ENCODE assay signal across 25 cellular contexts in the genomic region with DNA sequence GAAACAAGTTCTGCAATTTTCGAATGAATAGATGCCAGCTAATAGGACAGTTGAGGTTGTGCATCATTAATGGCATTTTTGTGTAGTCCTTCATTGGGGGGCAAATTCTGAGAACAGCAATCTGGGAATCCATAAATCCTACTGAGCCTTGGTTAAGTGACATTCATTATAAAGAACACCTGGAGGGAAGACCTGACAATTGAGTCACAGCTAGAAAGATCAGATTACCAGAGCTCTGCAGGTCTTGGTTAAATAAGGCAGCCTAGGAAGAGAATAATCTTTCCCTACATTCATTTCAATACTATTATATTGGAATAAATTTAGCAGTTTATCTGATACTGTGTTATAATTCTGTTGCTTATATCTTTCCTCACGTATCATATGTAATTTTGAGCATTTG. TPM values are rescaled to one million over a fixed set of nuclear protein-coding genes. Genes with fewer than 3 reads are reported as not detected.
DNase-seq lines count a peak whose midpoint lies in the region; ATAC-seq and TF ChIP-seq lines count a peak whose summit lies in the region.
"Had no signal": no experiment of that assay in that cellular context is flagged by ENCODE, and none has a peak within 500 bp of the region (broad histone marks: within the 10 kb centered on the region; RNA-seq: fewer than 3 reads in every experiment).

No MANE protein-coding gene starts in this region.

- no peak overlapping the region for H2AFZ ChIP-seq in PC-3 (ENCODE audit: low read length)
- H2AFZ ChIP-seq: parathyroid adenoma had no signal

- no peak overlapping the region for H3K27ac ChIP-seq in PC-3 (ENCODE audit: low read length)
- H3K27ac ChIP-seq: parathyroid adenoma, right lobe of liver, RWPE1, vagina had no signal

- no peaks in the 10 kb centered on the region for H3K79me2 ChIP-seq in PC-3 (ENCODE audit: low read length)
- H3K79me2 ChIP-seq: parathyroid adenoma had no signal

- H3K4me3 ChIP-seq in PC-3 (ENCODE audit: low read length) = no peak overlapping the region
- H3K4me3 ChIP-seq: right lobe of liver, vagina had no signal

- intact Hi-C loops in PC-3 (cut with micrococcal nuclease) = no loop called here

- peaks cover 9% of the 10 kb centered on the region; the same call in 1 of the 2 replicates for H3K4me1 ChIP-seq in PC-3 (ENCODE audit: insufficient read depth, low read length)
- H3K4me1 ChIP-seq: parathyroid adenoma, right lobe of liver, vagina had no signal

- no peaks in the 10 kb centered on the region for H3K9me3 ChIP-seq in PC-3 (ENCODE audit: low read length)
- H3K9me3 ChIP-seq: right lobe of liver, vagina had no signal

- H3K9ac ChIP-seq in PC-3 (ENCODE audit: low read length) = no peak overlapping the region
- H3K9ac ChIP-seq: parathyroid adenoma had no signal

- ATAC-seq in PC-3 (no peak), HG03457 (IDR thresholded peaks at IDR 0.05; ENCODE audit: unreplicated experiment) (no peak), HG02938 (IDR thresholded peaks at IDR 0.05; ENCODE audit: unreplicated experiment) (no peak)
- ATAC-seq: left cardiac atrium; naive thymus-derived CD8-positive, alpha-beta T cell; right lobe of liver had no signal

- no peak overlapping the region for H3K4me2 ChIP-seq in PC-3 (ENCODE audit: low read length)

- no peaks in the 10 kb centered on the region for H3K27me3 ChIP-seq in PC-3 (ENCODE audit: low read length)
- H3K27me3 ChIP-seq: right lobe of liver, vagina had no signal

- POLR2A ChIA-PET in PC-3 (lab: Charles Lee; ENCODE audit: unreplicated experiment) = no interaction called here

- no peaks in the 10 kb centered on the region for H3K9me2 ChIP-seq in PC-3 (replicated peaks; ENCODE audit: low read length)

- no peaks in the 10 kb centered on the region for H3K36me3 ChIP-seq in PC-3 (ENCODE audit: low read depth, low read length)
- H3K36me3 ChIP-seq: right lobe of liver, vagina had no signal

- CTCF ChIA-PET in PC-3 (lab: Charles Lee) = no interaction called here

- DNase-seq in NCI-H187 treated with DMSO at 0.1 percent for 48 hours (lab: John Stamatoyannopoulos, UW) (peak; percentile 37), NCI-H187 (lab: John Stamatoyannopoulos, UW) (no peak), NCI-H2107 treated with DMSO at 0.1 percent for 48 hours (lab: John Stamatoyannopoulos, UW; ENCODE audit: unreplicated experiment) (peak; percentile 88), PC-3 (peak; percentile 10), left kidney (ENCODE audit: low read depth, low spot score) (peak; percentile 10), cortex of kidney (lab: John Stamatoyannopoulos, UW) (no peak)
- DNase-seq: activated CD4-positive, alpha-beta T cell treated with anti-CD3 and anti-CD28 coated beads for 1 hour; activated naive CD4-positive, alpha-beta T cell treated with anti-CD3 and anti-CD28 coated beads, Interleukin-2, amount 50 U/mL, for 16 hours; activated T-cell treated with anti-CD3 and anti-CD28 coated beads, Interleukin-2, amount 50 U/mL, for 48 hours; anterior cingulate cortex; caudate nucleus; foreskin melanocyte; IMR-90; left cardiac atrium; naive thymus-derived CD8-positive, alpha-beta T cell; right lobe of liver; substantia nigra had no signal

- no TSS peak for BruUV-seq in PC-3 (replicated peaks; lab: Mats Ljungman, UMichigan)

- no peaks in the 10 kb centered on the region for H3F3A ChIP-seq in PC-3 (ENCODE audit: low read length, unreplicated experiment)

- no peaks in the 10 kb centered on the region for H4K20me1 ChIP-seq in PC-3 (ENCODE audit: low read length)

- TF ChIP-seq CTCF in PC-3 (conservative IDR thresholded peaks at IDR 0.05; ENCODE audit: low read depth, low read length) = no peak

RNA-seq across cellular contexts. Expression of a gene that starts 14.2 kb away (rescaled TPM):
- total RNA-seq in PC-3 (2014; rRNA removed) = not detected in 2 replicates
- total RNA-seq: activated CD8-positive, alpha-beta memory T cell treated with anti-CD3 and anti-CD28 coated beads for 36 hours; B cell; epithelial cell of proximal tubule; IMR-90; naive thymus-derived CD8-positive, alpha-beta T cell; vagina had no signal

Comparison
In these comparisons a context has a peak if more than half of its experiments do, and no peak if none do; other contexts are left out.
1. DNase-seq: peak in NCI-H187 treated with DMSO at 0.1 percent for 48 hours (single experiment), NCI-H2107 treated with DMSO at 0.1 percent for 48 hours (single experiment), PC-3 (single experiment) and left kidney (single experiment); none in NCI-H187 (0 of 2) and cortex of kidney (single experiment).